Comparison of ENCODE assay signal across 24 cellular contexts in genomic region chr6:28775052-28775376, GRCh38.
DNase-seq lines count a peak whose midpoint lies in the region; ATAC-seq lines count a peak whose summit lies in the region.
"Had no signal": no experiment of that assay in that cellular context is flagged by ENCODE, and none has a peak within 500 bp of the region (broad histone marks: within the 10 kb centered on the region; RNA-seq: fewer than 3 reads in every experiment).

No MANE protein-coding gene starts in this region.

- H3K4me1 ChIP-seq in iPS-15b (ENCODE audit: control insufficient read depth, insufficient read depth, low read length) (no peaks in the 10 kb centered on the region), mesenchymal stem cell (ENCODE audit: control insufficient read depth, insufficient read depth, low read depth, low read length) (no peaks in the 10 kb centered on the region)

- H3K4me1 Mint-ChIP-seq in stimulated activated naive CD8-positive, alpha-beta T cell treated with anti-CD3 and anti-CD28 coated beads, Interleukin-15, Interleukin-2, amounts not matched to agents 100 ng/mL and 50 ng/mL, for 24 hours (ENCODE audit: low read depth): peaks cover 13% of the 10 kb centered on the region
- H3K4me1 Mint-ChIP-seq in activated CD4-positive, alpha-beta memory T cell treated with anti-CD3 and anti-CD28 coated beads, Interleukin-2, amount 10 ng/mL, durations not matched to agents 7 days and 5 days: no peaks in the 10 kb centered on the region

- no peak overlapping the region for H3K4me3 Mint-ChIP-seq in stimulated activated naive CD8-positive, alpha-beta T cell treated with anti-CD3 and anti-CD28 coated beads, Interleukin-15, Interleukin-2, amounts not matched to agents 100 ng/mL and 50 ng/mL, for 24 hours
- peak overlapping the region; percentile 1 for H3K4me3 Mint-ChIP-seq in activated CD4-positive, alpha-beta memory T cell treated with anti-CD3 and anti-CD28 coated beads, Interleukin-2, amount 10 ng/mL, durations not matched to agents 7 days and 5 days
- H3K4me3 Mint-ChIP-seq: CD8-positive, alpha-beta T cell; HFFc6; stimulated activated effector memory CD8-positive, alpha-beta T cell treated with anti-CD3 and anti-CD28 coated beads, Interleukin-12 subunit alpha, Interleukin-12 subunit beta, amount 100 ng/mL, for 72 hours had no signal

- WGBS in mesenchymal stem cell: 18% methylated on average over 11 of the region's 12 CpGs

- H2BK120ac ChIP-seq in mesenchymal stem cell (ENCODE audit: low read depth, low read length): no peak overlapping the region

- no peak overlapping the region for H3K4me2 ChIP-seq in mesenchymal stem cell (ENCODE audit: low read length, poor library complexity, severe bottlenecking)

- DNase-seq in stimulated activated naive CD8-positive, alpha-beta T cell treated with anti-CD3 and anti-CD28 coated beads, Interleukin-15, Interleukin-2, amounts not matched to agents 100 U/mL and 50 U/mL, for 24 hours: no peak
- DNase-seq in activated CD4-positive, alpha-beta memory T cell treated with anti-CD3 and anti-CD28 coated beads, Interleukin-2, amount 10 ng/mL, durations not matched to agents 7 days and 5 days: no peak
- no peak for DNase-seq in mesenchymal stem cell
- no peak for DNase-seq in dedifferentiated amniotic fluid mesenchymal stem cell (ENCODE audit: extremely low spot score)
- no peak for DNase-seq in left lobe of liver (ENCODE audit: low spot score)
- DNase-seq: activated CD4-positive, CD25-positive, alpha-beta regulatory T cell treated with anti-CD3 and anti-CD28 coated beads, Interleukin-2, amount 50 U/mL, for 72 hours; CD8-positive, alpha-beta T cell; cerebellar nuclear complex; DMS153; effector CD4-positive, alpha-beta T cell; HFFc6; hippocampal formation; NCI-H1048; NCI-H1930; NCI-H69; occipital lobe; stimulated activated CD4-positive, alpha-beta T cell treated with anti-CD3 and anti-CD28 coated beads, Interleukin-2, amount 100 ng/mL, for 24 hours had no signal

- H3K4ac ChIP-seq in mesenchymal stem cell (ENCODE audit: low read depth in 1 of 2, low read length in 2 of 2): no peak overlapping the region

- H3K9me3 ChIP-seq in iPS-15b (ENCODE audit: control insufficient read depth, insufficient read depth, low read length): no peaks in the 10 kb centered on the region
- H3K9me3 ChIP-seq in mesenchymal stem cell (ENCODE audit: control insufficient read depth, low read length): no peaks in the 10 kb centered on the region

- H3K27me3 Mint-ChIP-seq in stimulated activated naive CD8-positive, alpha-beta T cell treated with anti-CD3 and anti-CD28 coated beads, Interleukin-15, Interleukin-2, amounts not matched to agents 100 ng/mL and 50 ng/mL, for 24 hours: peaks cover 92% of the 10 kb centered on the region
- H3K27me3 Mint-ChIP-seq in activated CD4-positive, alpha-beta memory T cell treated with anti-CD3 and anti-CD28 coated beads, Interleukin-2, amount 10 ng/mL, durations not matched to agents 7 days and 5 days: peaks cover 90% of the 10 kb centered on the region

- no peak overlapping the region for H3K18ac ChIP-seq in mesenchymal stem cell (ENCODE audit: low read depth in 1 of 2, low read length in 2 of 2)

- no peak overlapping the region for H4K91ac ChIP-seq in mesenchymal stem cell (ENCODE audit: low read length)

- H3K14ac ChIP-seq in mesenchymal stem cell (ENCODE audit: low read length in 2 of 2): no peak overlapping the region

- H3K36me3 ChIP-seq in iPS-15b (ENCODE audit: control insufficient read depth, insufficient read depth, low read length) (no peaks in the 10 kb centered on the region), mesenchymal stem cell (ENCODE audit: control insufficient read depth in 1 of 2, insufficient read depth in 2 of 2, low read depth in 1 of 2, low read length in 2 of 2) (no peaks in the 10 kb centered on the region)

- H2AK5ac ChIP-seq in mesenchymal stem cell (ENCODE audit: low read length, severe bottlenecking): no peak overlapping the region

- H3K23ac ChIP-seq in mesenchymal stem cell (ENCODE audit: low read length in 2 of 2): no peak overlapping the region

- no peak for ATAC-seq in stimulated activated naive CD8-positive, alpha-beta T cell treated with anti-CD3 and anti-CD28 coated beads, Interleukin-15, Interleukin-2, amounts not matched to agents 100 U/mL and 50 U/mL, for 24 hours
- ATAC-seq in left lobe of liver: no peak
- ATAC-seq: CD8-positive, alpha-beta T cell; esophagus mucosa; stimulated activated effector memory CD8-positive, alpha-beta T cell treated with anti-CD3 and anti-CD28 coated beads, Interleukin-12 subunit alpha, Interleukin-12 subunit beta, amount 100 ng/mL, for 72 hours had no signal

- POLR2A ChIA-PET in activated CD4-positive, alpha-beta memory T cell treated with anti-CD3 and anti-CD28 coated beads, Interleukin-2, amount 10 ng/mL, durations not matched to agents 7 days and 5 days (lab: Charles Lee): no interaction called here

- H3K9me3 Mint-ChIP-seq in stimulated activated naive CD8-positive, alpha-beta T cell treated with anti-CD3 and anti-CD28 coated beads, Interleukin-15, Interleukin-2, amounts not matched to agents 100 ng/mL and 50 ng/mL, for 24 hours: peaks cover 38% of the 10 kb centered on the region
- H3K9me3 Mint-ChIP-seq in activated CD4-positive, alpha-beta memory T cell treated with anti-CD3 and anti-CD28 coated beads, Interleukin-2, amount 10 ng/mL, durations not matched to agents 7 days and 5 days: peaks cover 9% of the 10 kb centered on the region
- H3K9me3 Mint-ChIP-seq: HFFc6 had no signal

- H3K27me3 ChIP-seq in iPS-15b (ENCODE audit: control insufficient read depth, insufficient read depth, low read length): peaks cover 93% of the 10 kb centered on the region
- H3K27me3 ChIP-seq in mesenchymal stem cell (ENCODE audit: control insufficient read depth in 1 of 2, insufficient read depth in 1 of 2, low read length in 2 of 2): peaks cover 89 to 95% of the 10 kb centered on the region in 2 experiments

- H2BK12ac ChIP-seq in mesenchymal stem cell (ENCODE audit: low read length in 2 of 2): no peak overlapping the region

- H3K36me3 Mint-ChIP-seq in stimulated activated naive CD8-positive, alpha-beta T cell treated with anti-CD3 and anti-CD28 coated beads, Interleukin-15, Interleukin-2, amounts not matched to agents 100 ng/mL and 50 ng/mL, for 24 hours (ENCODE audit: low read depth): peaks cover 21% of the 10 kb centered on the region
- peaks cover 22% of the 10 kb centered on the region for H3K36me3 Mint-ChIP-seq in activated CD4-positive, alpha-beta memory T cell treated with anti-CD3 and anti-CD28 coated beads, Interleukin-2, amount 10 ng/mL, durations not matched to agents 7 days and 5 days (ENCODE audit: low read depth)
- H3K36me3 Mint-ChIP-seq: CD8-positive, alpha-beta T cell had no signal

- no peaks in the 10 kb centered on the region for H3K79me1 ChIP-seq in mesenchymal stem cell (replicated peaks; ENCODE audit: low read length, poor library complexity, severe bottlenecking)

- H3K27ac Mint-ChIP-seq in stimulated activated naive CD8-positive, alpha-beta T cell treated with anti-CD3 and anti-CD28 coated beads, Interleukin-15, Interleukin-2, amounts not matched to agents 100 ng/mL and 50 ng/mL, for 24 hours: peak overlapping the region; percentile 72
- peak overlapping the region; percentile 40 for H3K27ac Mint-ChIP-seq in activated CD4-positive, alpha-beta memory T cell treated with anti-CD3 and anti-CD28 coated beads, Interleukin-2, amount 10 ng/mL, durations not matched to agents 7 days and 5 days
- H3K27ac Mint-ChIP-seq: CD8-positive, alpha-beta T cell; HFFc6; stimulated activated effector memory CD8-positive, alpha-beta T cell treated with anti-CD3 and anti-CD28 coated beads, Interleukin-12 subunit alpha, Interleukin-12 subunit beta, amount 100 ng/mL, for 72 hours had no signal

- H3K4me3 ChIP-seq in iPS-15b (ENCODE audit: low read depth, low read length): peak overlapping the region; percentile 44
- H3K4me3 ChIP-seq in mesenchymal stem cell (ENCODE audit: insufficient read depth in 1 of 2, low read depth in 1 of 2, low read length in 2 of 2): no peak overlapping the region
- H3K4me3 ChIP-seq: lung, skin epidermis had no signal

- CTCF ChIA-PET in activated CD4-positive, alpha-beta memory T cell treated with anti-CD3 and anti-CD28 coated beads, Interleukin-2, amount 10 ng/mL, durations not matched to agents 7 days and 5 days (lab: Charles Lee): no interaction called here

- H2AFZ ChIP-seq in mesenchymal stem cell (ENCODE audit: low read depth, low read length): no peak overlapping the region

- no peak overlapping the region for H2BK15ac ChIP-seq in mesenchymal stem cell (ENCODE audit: low read depth, poor library complexity, severe bottlenecking)

- H3K9ac ChIP-seq in iPS-15b (ENCODE audit: low read depth, low read length): no peak overlapping the region
- H3K9ac ChIP-seq in mesenchymal stem cell (ENCODE audit: low read length): no peak overlapping the region

- no peak overlapping the region for H4K8ac ChIP-seq in mesenchymal stem cell (ENCODE audit: low read length)

- H3K27ac ChIP-seq in mesenchymal stem cell (ENCODE audit: low read length, poor library complexity, severe bottlenecking): no peak overlapping the region
- H3K27ac ChIP-seq: RWPE1, skin epidermis had no signal

- no peak overlapping the region for H2BK5ac ChIP-seq in mesenchymal stem cell (ENCODE audit: low read depth, low read length, poor library complexity, severe bottlenecking)
